ENCODE assay signal across 13 cellular contexts in the genomic region with DNA sequence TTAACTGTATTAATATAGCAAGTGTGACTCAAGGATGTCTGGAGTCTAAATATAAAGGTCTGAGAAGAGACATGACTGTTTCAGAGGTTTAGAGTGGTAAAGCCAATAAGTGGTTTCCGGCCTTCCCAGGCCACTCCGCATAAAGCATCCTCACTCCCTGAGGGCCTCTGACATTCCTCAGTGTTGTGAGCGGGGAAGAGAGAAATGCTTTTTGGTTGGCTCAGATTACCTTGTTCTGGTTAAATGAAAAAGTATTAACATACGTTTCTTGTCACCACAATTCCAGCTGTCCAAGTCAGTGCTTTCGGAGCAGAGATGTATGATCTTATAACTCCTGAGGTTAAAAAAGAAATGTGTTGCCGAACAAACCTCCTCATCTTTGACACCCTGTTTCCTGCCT.
DNase-seq lines count a peak whose midpoint lies in the region; ATAC-seq and TF ChIP-seq lines count a peak whose summit lies in the region.
"Had no signal": no experiment of that assay in that cellular context is flagged by ENCODE, and none has a peak within 500 bp of the region (broad histone marks: within the 10 kb centered on the region; RNA-seq: fewer than 3 reads in every experiment).

No MANE protein-coding gene starts in this region.

- H3K9me3 ChIP-seq in BE2C: no peaks in the 10 kb centered on the region
- H3K9me3 ChIP-seq in OCI-LY1 (ENCODE audit: low read length): peaks cover 2% of the 10 kb centered on the region; the same call in 1 of the 2 replicates
- no peaks in the 10 kb centered on the region for H3K9me3 ChIP-seq in osteoblast (ENCODE audit: low read depth, low read length)

- H3K4me1 ChIP-seq in BE2C: peaks cover 14% of the 10 kb centered on the region
- peaks cover 71% of the 10 kb centered on the region for H3K4me1 ChIP-seq in OCI-LY1 (ENCODE audit: insufficient read depth, low read length, severe bottlenecking)
- peaks cover 42% of the 10 kb centered on the region for H3K4me1 ChIP-seq in osteoblast (ENCODE audit: insufficient read depth, low read length)

- ATAC-seq in HG03432 (IDR thresholded peaks at IDR 0.05; ENCODE audit: unreplicated experiment) (no peak), GM21825 (IDR thresholded peaks at IDR 0.05; ENCODE audit: unreplicated experiment) (no peak)

- H3K9ac ChIP-seq in OCI-LY1 (ENCODE audit: low read length): no peak overlapping the region

- H3K27ac ChIP-seq in OCI-LY1 (ENCODE audit: low read depth, low read length, poor library complexity, severe bottlenecking): peak overlapping the region; percentile 20
- peak overlapping the region; percentile 97 for H3K27ac ChIP-seq in osteoblast (ENCODE audit: low read depth, low read length)

- no peaks in the 10 kb centered on the region for H3F3A ChIP-seq in OCI-LY1 (ENCODE audit: insufficient read depth, low read length)

- no peaks in the 10 kb centered on the region for H3K9me2 ChIP-seq in OCI-LY1 (ENCODE audit: low read depth, low read length)

- H4K20me1 ChIP-seq in OCI-LY1 (ENCODE audit: insufficient read depth, low read length) (no peaks in the 10 kb centered on the region), osteoblast (ENCODE audit: insufficient read depth, low read length) (peaks cover 9% of the 10 kb centered on the region)

- no peak overlapping the region; the same call in 1 of the 2 replicates for H3K4me2 ChIP-seq in OCI-LY1 (ENCODE audit: low read length)
- H3K4me2 ChIP-seq in osteoblast (ENCODE audit: insufficient read depth, low read length): peak overlapping the region; percentile 84

- H3K4me3 ChIP-seq in BE2C (ENCODE audit: low read depth, low read length): peak overlapping the region; percentile 12
- H3K4me3 ChIP-seq in OCI-LY1 (ENCODE audit: low read depth, low read length, poor library complexity, severe bottlenecking): no peak overlapping the region
- no peak overlapping the region for H3K4me3 ChIP-seq in fibroblast of villous mesenchyme (ENCODE audit: low read depth, low read length)
- peak overlapping the region; percentile 45 for H3K4me3 ChIP-seq in osteoblast (ENCODE audit: insufficient read depth, low read length)

- H3K36me3 ChIP-seq in BE2C (no peaks in the 10 kb centered on the region), OCI-LY1 (ENCODE audit: insufficient read depth, low read length) (peaks cover 29% of the 10 kb centered on the region), osteoblast (ENCODE audit: insufficient read depth, low read length) (peaks cover 6% of the 10 kb centered on the region)

- H3K27me3 ChIP-seq in BE2C: no peaks in the 10 kb centered on the region
- H3K27me3 ChIP-seq in OCI-LY1 (ENCODE audit: insufficient read depth, low read length): no peaks in the 10 kb centered on the region
- no peaks in the 10 kb centered on the region for H3K27me3 ChIP-seq in osteoblast (ENCODE audit: insufficient read depth, low read length)

- TF ChIP-seq CTCF in BE2C (IDR thresholded peaks at IDR 0.05; ENCODE audit: low read depth, low read length) (no peak), OCI-LY1 (IDR thresholded peaks at IDR 0.05; ENCODE audit: low read length) (no peak), fibroblast of villous mesenchyme (IDR thresholded peaks at IDR 0.05; ENCODE audit: insufficient read depth, low read depth, low read length) (no peak), osteoblast (IDR thresholded peaks at IDR 0.05; ENCODE audit: extremely low read depth, low read depth, low read length) (no peak)

- DNase-seq in BE2C (peak; percentile 37), fibroblast of villous mesenchyme (ENCODE audit: low read depth) (peak; percentile 51), osteoblast (ENCODE audit: insufficient read length, low spot score, missing footprints) (peak; percentile 58), NCI-H1694 treated with DMSO at 0.1 percent for 48 hours (lab: John Stamatoyannopoulos, UW) (no peak), NCI-H146 (lab: John Stamatoyannopoulos, UW) (no peak)
- DNase-seq: activated CD4-positive, alpha-beta T cell treated with anti-CD3 and anti-CD28 coated beads for 48 hours; activated naive CD8-positive, alpha-beta T cell treated with anti-CD3 and anti-CD28 coated beads, Interleukin-2, amount 10 ng/mL, durations not matched to agents 7 days and 5 days; CD8-positive, alpha-beta memory T cell; NCI-H1417 treated with DMSO at 0.1 percent for 48 hours; SHP77 treated with DMSO at 0.1 percent for 48 hours had no signal

- no peaks in the 10 kb centered on the region for H3K79me2 ChIP-seq in OCI-LY1 (ENCODE audit: insufficient read depth, low read length)
- peaks cover 35% of the 10 kb centered on the region for H3K79me2 ChIP-seq in osteoblast (ENCODE audit: insufficient read depth, low read length)

- H2AFZ ChIP-seq in OCI-LY1 (ENCODE audit: low read length): no peak overlapping the region
- H2AFZ ChIP-seq in osteoblast (ENCODE audit: low read length): no peak overlapping the region

Comparison
In these comparisons a context has a peak if more than half of its experiments do, and no peak if none do; other contexts are left out.
1. DNase-seq: peak in BE2C (single experiment), fibroblast of villous mesenchyme (single experiment) and osteoblast (single experiment); none in NCI-H1694 treated with DMSO at 0.1 percent for 48 hours (single experiment) and NCI-H146 (single experiment).
2. H3K4me3 ChIP-seq: peak in BE2C (single experiment) and osteoblast (single experiment); none in OCI-LY1 (single experiment) and fibroblast of villous mesenchyme (single experiment).